In the genomic region with DNA sequence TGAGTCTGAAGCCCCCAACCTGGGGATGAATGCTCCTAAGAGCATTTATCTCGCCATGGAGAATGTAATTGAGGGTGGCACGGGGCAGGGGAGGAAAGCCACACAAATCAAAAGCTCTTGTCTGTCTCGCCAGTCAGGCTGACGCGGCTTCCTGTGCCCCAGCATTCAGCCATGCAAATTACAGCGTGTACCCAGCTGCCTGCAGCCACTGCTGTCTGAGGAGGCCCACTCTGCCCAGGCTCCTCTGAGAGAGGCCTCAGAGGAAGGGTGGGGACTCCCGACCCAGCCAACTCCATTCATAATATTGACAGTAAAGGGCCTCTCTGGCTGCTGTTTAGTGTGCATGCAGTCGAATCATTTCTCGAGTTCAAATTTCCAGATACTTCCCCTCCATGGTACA, we compare ENCODE assay signal across 8 cellular contexts. TPM values are rescaled to one million over a fixed set of nuclear protein-coding genes. Genes with fewer than 3 reads are reported as not detected.
A peak's percentile ranks its signal among the peaks of the same experiment; 100 is the strongest.
DNase-seq lines count a peak whose midpoint lies in the region; ATAC-seq and TF ChIP-seq lines count a peak whose summit lies in the region.

No MANE protein-coding gene starts in this region.

- H3K36me3 Mint-ChIP-seq in activated CD4-positive, alpha-beta T cell treated with anti-CD3 and anti-CD28 coated beads, Interleukin-2, amount 10 ng/mL, durations not matched to agents 7 days and 5 days (ENCODE audit: low read depth) = peaks cover 39% of the 10 kb centered on the region

- H3K9me3 Mint-ChIP-seq in activated CD4-positive, alpha-beta T cell treated with anti-CD3 and anti-CD28 coated beads, Interleukin-2, amount 10 ng/mL, durations not matched to agents 7 days and 5 days = no peaks in the 10 kb centered on the region

- H3K9me3 ChIP-seq in muscle layer of colon (ENCODE audit: low read length) (no peaks in the 10 kb centered on the region), suprapubic skin (no peaks in the 10 kb centered on the region)

- peak overlapping the region in 26 of 59 donors; percentile 2 to 40 (median 10) for H3K4me3 ChIP-seq in dorsolateral prefrontal cortex
- peak overlapping the region in 1 of 2 donors; percentile 10 for H3K4me3 ChIP-seq in muscle layer of colon (ENCODE audit: low read depth in 1 of 2, low read length in 2 of 2)
- no peak overlapping the region for H3K4me3 ChIP-seq in suprapubic skin

- POLR2A ChIA-PET in activated CD4-positive, alpha-beta T cell treated with anti-CD3 and anti-CD28 coated beads, Interleukin-2, amount 10 ng/mL, durations not matched to agents 7 days and 5 days (lab: Charles Lee) = no interaction called here

- CTCF ChIA-PET in activated CD4-positive, alpha-beta T cell treated with anti-CD3 and anti-CD28 coated beads, Interleukin-2, amount 10 ng/mL, durations not matched to agents 7 days and 5 days (lab: Charles Lee) = interaction anchor here (0.6 to 1.5 kb wide), 4 partner anchors 9 to 112 kb away, joined by 3 to 4 read pairs (median 3); no protein-coding TSS in a partner anchor

- peak; percentile 49 for DNase-seq in NCI-H2081 treated with DMSO at 0.1 percent for 48 hours (lab: John Stamatoyannopoulos, UW)
- peak; percentile 80 for DNase-seq in activated CD4-positive, alpha-beta T cell treated with anti-CD3 and anti-CD28 coated beads, Interleukin-2, amount 10 ng/mL, durations not matched to agents 7 days and 5 days
- DNase-seq in dorsolateral prefrontal cortex = peak in 9 of 10 donors; percentile 56 to 86 (median 74)
- DNase-seq in suprapubic skin (ENCODE audit: low spot score in 2 of 2) = no peak
- no peak for DNase-seq in NCI-H82 (lab: John Stamatoyannopoulos, UW)

- H3K27me3 Mint-ChIP-seq in activated CD4-positive, alpha-beta T cell treated with anti-CD3 and anti-CD28 coated beads, Interleukin-2, amount 10 ng/mL, durations not matched to agents 7 days and 5 days = no peaks in the 10 kb centered on the region

- no peaks in the 10 kb centered on the region for H3K36me3 ChIP-seq in muscle layer of colon (ENCODE audit: insufficient read depth, low read length)
- H3K36me3 ChIP-seq in suprapubic skin = no peaks in the 10 kb centered on the region

- TF ChIP-seq POLR2A in GM18505 (IDR thresholded peaks at IDR 0.05; ENCODE audit: borderline replicate concordance, extremely low read depth, insufficient read depth, insufficient read length) (peak; percentile 69), suprapubic skin (IDR thresholded peaks at IDR 0.05) (no peak)

- peak overlapping the region; percentile 82 for H3K27ac Mint-ChIP-seq in activated CD4-positive, alpha-beta T cell treated with anti-CD3 and anti-CD28 coated beads, Interleukin-2, amount 10 ng/mL, durations not matched to agents 7 days and 5 days

- TF ChIP-seq CTCF in dorsolateral prefrontal cortex (IDR thresholded peaks at IDR 0.05 in 54 of 56, conservative IDR thresholded peaks at IDR 0.05 in 2 of 56; ENCODE audit: low read depth in 1 of 56, partially characterized antibody in 56 of 56) = no peak
- no peak for TF ChIP-seq CTCF in suprapubic skin (IDR thresholded peaks at IDR 0.05)

- H3K4me1 ChIP-seq in muscle layer of colon (ENCODE audit: insufficient read depth, low read length) = peaks cover 91% of the 10 kb centered on the region
- peaks cover 81% of the 10 kb centered on the region for H3K4me1 ChIP-seq in suprapubic skin

- peak overlapping the region in 53 of 59 donors; percentile 23 to 90 (median 66) for H3K27ac ChIP-seq in dorsolateral prefrontal cortex
- peak overlapping the region; percentile 92 for H3K27ac ChIP-seq in muscle layer of colon (ENCODE audit: low read depth, low read length)
- peak overlapping the region; percentile 45 for H3K27ac ChIP-seq in suprapubic skin

- intact Hi-C loops in dorsolateral prefrontal cortex (cut with DNase I) = loop anchor here in 1 of 2 donors (5.0 kb wide), 1 partner anchor 51 kb away; no protein-coding TSS in a partner anchor

- peak overlapping the region; percentile 21 for H3K9ac ChIP-seq in muscle layer of colon (ENCODE audit: low read length)

- H3K27me3 ChIP-seq in dorsolateral prefrontal cortex (no peaks in the 10 kb centered on the region), muscle layer of colon (ENCODE audit: control insufficient read depth in 1 of 2, insufficient read depth in 2 of 2, low read length in 2 of 2) (no peaks in the 10 kb centered on the region), suprapubic skin (no peaks in the 10 kb centered on the region)

- 8% methylated on average over 7 of the region's 9 CpGs for WGBS in suprapubic skin

- no peak for TF ChIP-seq EP300 in suprapubic skin (IDR thresholded peaks at IDR 0.05)

- peaks cover 97% of the 10 kb centered on the region for H3K4me1 Mint-ChIP-seq in activated CD4-positive, alpha-beta T cell treated with anti-CD3 and anti-CD28 coated beads, Interleukin-2, amount 10 ng/mL, durations not matched to agents 7 days and 5 days

- ATAC-seq in GM18505 (IDR thresholded peaks at IDR 0.05; ENCODE audit: unreplicated experiment) = peak; percentile 70
- ATAC-seq in HG02798 (IDR thresholded peaks at IDR 0.05; ENCODE audit: poor library complexity, unreplicated experiment) = peak; percentile 89

- peak overlapping the region; percentile 63 for H3K4me3 Mint-ChIP-seq in activated CD4-positive, alpha-beta T cell treated with anti-CD3 and anti-CD28 coated beads, Interleukin-2, amount 10 ng/mL, durations not matched to agents 7 days and 5 days

RNA-seq across cellular contexts. Expression of a gene that starts 22.0 kb away (rescaled TPM):
- total RNA-seq in activated CD4-positive, alpha-beta T cell treated with anti-CD3 and anti-CD28 coated beads, Interleukin-2, amount 10 ng/mL, durations not matched to agents 7 days and 5 days = 10 to 100 TPM; 19.5 to 21.7 TPM
- total RNA-seq in dorsolateral prefrontal cortex (10 to 100 TPM; 14.2 to 34.2 (median 23.6) TPM), suprapubic skin (10 to 100 TPM; 19.7 to 41.6 (median 27.8) TPM)

Comparison
In these comparisons a context has a peak if more than half of its experiments do, and no peak if none do; other contexts are left out.
1. DNase-seq: peak in NCI-H2081 treated with DMSO at 0.1 percent for 48 hours (single experiment), activated CD4-positive, alpha-beta T cell treated with anti-CD3 and anti-CD28 coated beads, Interleukin-2, amount 10 ng/mL, durations not matched to agents 7 days and 5 days (single experiment) and dorsolateral prefrontal cortex (9 of 10); none in suprapubic skin (0 of 2) and NCI-H82 (single experiment).
2. Peak in every context shown above with its lines, with median percentiles within 50 percentile points of each other: H3K27ac ChIP-seq.